2 cellular contexts compared by ENCODE assay signal in genomic region chr1:242877743-242878142, GRCh38.
A peak's percentile ranks its signal among the peaks of the same experiment; 100 is the strongest.
TF ChIP-seq lines count a peak whose summit lies in the region.

No MANE protein-coding gene starts in this region.

TF ChIP-seq in liver, 16 proteins besides CTCF, POLR2A, EP300 and RAD21:
- no peak for TF ChIP-seq RXRA (IDR thresholded peaks at IDR 0.05)
- peak; percentile 38 to 73 for TF ChIP-seq HNF4A (conservative IDR thresholded peaks at IDR 0.05)
- no peak for TF ChIP-seq EGR1 (IDR thresholded peaks at IDR 0.05; ENCODE audit: low read depth in 2 of 2)
- TF ChIP-seq, protein P1, sequence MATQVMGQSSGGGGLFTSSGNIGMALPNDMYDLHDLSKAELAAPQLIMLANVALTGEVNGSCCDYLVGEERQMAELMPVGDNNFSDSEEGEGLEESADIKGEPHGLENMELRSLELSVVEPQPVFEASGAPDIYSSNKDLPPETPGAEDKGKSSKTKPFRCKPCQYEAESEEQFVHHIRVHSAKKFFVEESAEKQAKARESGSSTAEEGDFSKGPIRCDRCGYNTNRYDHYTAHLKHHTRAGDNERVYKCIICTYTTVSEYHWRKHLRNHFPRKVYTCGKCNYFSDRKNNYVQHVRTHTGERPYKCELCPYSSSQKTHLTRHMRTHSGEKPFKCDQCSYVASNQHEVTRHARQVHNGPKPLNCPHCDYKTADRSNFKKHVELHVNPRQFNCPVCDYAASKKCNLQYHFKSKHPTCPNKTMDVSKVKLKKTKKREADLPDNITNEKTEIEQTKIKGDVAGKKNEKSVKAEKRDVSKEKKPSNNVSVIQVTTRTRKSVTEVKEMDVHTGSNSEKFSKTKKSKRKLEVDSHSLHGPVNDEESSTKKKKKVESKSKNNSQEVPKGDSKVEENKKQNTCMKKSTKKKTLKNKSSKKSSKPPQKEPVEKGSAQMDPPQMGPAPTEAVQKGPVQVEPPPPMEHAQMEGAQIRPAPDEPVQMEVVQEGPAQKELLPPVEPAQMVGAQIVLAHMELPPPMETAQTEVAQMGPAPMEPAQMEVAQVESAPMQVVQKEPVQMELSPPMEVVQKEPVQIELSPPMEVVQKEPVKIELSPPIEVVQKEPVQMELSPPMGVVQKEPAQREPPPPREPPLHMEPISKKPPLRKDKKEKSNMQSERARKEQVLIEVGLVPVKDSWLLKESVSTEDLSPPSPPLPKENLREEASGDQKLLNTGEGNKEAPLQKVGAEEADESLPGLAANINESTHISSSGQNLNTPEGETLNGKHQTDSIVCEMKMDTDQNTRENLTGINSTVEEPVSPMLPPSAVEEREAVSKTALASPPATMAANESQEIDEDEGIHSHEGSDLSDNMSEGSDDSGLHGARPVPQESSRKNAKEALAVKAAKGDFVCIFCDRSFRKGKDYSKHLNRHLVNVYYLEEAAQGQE (IDR thresholded peaks at IDR 0.05) = no peak
- TF ChIP-seq YY1 (IDR thresholded peaks at IDR 0.05) = no peak
TF ChIP-seq in liver: peak in this region for 1.

TF ChIP-seq in HepG2, 621 proteins besides CTCF, POLR2A, EP300 and RAD21:
- TF ChIP-seq PAXIP1 (CRISPR knock-in tag; conservative IDR thresholded peaks at IDR 0.05) (no peak), MTERF4 (CRISPR knock-in tag; IDR thresholded peaks at IDR 0.05) (no peak), SP5 (CRISPR knock-in tag; IDR thresholded peaks at IDR 0.05; ENCODE audit: borderline replicate concordance, low read depth) (no peak), RBFOX2 (IDR thresholded peaks at IDR 0.05; ENCODE audit: low read depth, low read length) (no peak), ELF1 (CRISPR knock-in tag; IDR thresholded peaks at IDR 0.05) (no peak), HDAC6 (IDR thresholded peaks at IDR 0.05; ENCODE audit: low read depth, low read length) (no peak), SRSF4 (IDR thresholded peaks at IDR 0.05; ENCODE audit: low read depth, low read length, poor library complexity, severe bottlenecking) (no peak), SPEN (CRISPR knock-in tag; IDR thresholded peaks at IDR 0.05; ENCODE audit: low read depth) (no peak), ZNF616 (CRISPR knock-in tag; IDR thresholded peaks at IDR 0.05; ENCODE audit: low read depth) (no peak), NFYC (CRISPR knock-in tag; IDR thresholded peaks at IDR 0.05) (no peak), NFKB2 (CRISPR knock-in tag; IDR thresholded peaks at IDR 0.05; ENCODE audit: borderline replicate concordance) (no peak)
- TF ChIP-seq, protein P1 (IDR thresholded peaks at IDR 0.05; ENCODE audit: borderline replicate concordance in 1 of 2, low read depth in 1 of 2, low read length in 2 of 2) = no peak
- TF ChIP-seq, protein P2, sequence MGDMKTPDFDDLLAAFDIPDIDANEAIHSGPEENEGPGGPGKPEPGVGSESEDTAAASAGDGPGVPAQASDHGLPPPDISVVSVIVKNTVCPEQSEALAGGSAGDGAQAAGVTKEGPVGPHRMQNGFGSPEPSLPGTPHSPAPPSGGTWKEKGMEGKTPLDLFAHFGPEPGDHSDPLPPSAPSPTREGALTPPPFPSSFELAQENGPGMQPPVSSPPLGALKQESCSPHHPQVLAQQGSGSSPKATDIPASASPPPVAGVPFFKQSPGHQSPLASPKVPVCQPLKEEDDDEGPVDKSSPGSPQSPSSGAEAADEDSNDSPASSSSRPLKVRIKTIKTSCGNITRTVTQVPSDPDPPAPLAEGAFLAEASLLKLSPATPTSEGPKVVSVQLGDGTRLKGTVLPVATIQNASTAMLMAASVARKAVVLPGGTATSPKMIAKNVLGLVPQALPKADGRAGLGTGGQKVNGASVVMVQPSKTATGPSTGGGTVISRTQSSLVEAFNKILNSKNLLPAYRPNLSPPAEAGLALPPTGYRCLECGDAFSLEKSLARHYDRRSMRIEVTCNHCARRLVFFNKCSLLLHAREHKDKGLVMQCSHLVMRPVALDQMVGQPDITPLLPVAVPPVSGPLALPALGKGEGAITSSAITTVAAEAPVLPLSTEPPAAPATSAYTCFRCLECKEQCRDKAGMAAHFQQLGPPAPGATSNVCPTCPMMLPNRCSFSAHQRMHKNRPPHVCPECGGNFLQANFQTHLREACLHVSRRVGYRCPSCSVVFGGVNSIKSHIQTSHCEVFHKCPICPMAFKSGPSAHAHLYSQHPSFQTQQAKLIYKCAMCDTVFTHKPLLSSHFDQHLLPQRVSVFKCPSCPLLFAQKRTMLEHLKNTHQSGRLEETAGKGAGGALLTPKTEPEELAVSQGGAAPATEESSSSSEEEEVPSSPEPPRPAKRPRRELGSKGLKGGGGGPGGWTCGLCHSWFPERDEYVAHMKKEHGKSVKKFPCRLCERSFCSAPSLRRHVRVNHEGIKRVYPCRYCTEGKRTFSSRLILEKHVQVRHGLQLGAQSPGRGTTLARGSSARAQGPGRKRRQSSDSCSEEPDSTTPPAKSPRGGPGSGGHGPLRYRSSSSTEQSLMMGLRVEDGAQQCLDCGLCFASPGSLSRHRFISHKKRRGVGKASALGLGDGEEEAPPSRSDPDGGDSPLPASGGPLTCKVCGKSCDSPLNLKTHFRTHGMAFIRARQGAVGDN (CRISPR knock-in tag; IDR thresholded peaks at IDR 0.05) = no peak
